ENCODE assay signal across 18 cellular contexts in the genomic region with DNA sequence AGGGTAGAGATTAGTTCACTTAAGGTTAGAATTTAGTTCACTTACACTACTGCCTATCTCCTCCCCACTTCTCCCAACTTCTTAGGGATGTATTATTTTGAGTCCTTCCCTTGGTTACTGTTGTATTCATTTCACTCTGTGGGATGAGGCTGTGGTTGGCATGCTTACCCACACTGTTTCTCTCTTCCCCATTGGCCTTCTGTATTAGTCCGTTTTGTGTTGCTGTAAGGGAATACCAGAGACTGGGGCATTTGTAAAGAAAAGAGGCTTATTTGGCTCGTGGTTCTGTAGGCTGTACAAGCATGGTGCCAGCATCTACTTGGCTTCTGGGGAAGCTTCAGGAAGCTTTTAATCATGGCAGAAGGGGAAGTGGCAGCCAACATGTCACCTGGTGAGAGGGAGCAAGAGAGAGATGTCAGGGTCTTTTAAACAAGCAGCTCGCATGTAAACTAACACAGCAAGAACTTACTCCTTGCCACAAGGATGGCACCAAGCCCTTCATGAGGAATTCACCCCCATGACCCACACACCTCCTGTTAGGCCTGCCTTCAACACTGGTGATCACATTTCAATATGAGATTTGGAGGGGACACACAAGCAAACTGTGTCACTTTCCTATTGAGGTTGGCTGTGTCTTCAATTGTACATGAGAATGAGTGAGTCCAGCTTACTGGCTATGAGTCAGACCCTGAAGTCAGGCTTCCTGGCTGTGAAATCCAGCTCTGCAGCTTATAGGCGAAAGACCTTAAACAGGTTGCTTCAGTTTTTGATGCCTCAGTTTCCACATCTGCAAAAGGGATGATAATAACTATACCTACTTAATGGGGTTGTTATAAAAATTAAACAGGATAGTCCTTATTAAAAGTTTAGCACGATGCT. TPM values are rescaled to one million over a fixed set of nuclear protein-coding genes. Genes with fewer than 3 reads are reported as not detected.
"Had no signal": no experiment of that assay in that cellular context is flagged by ENCODE, and none has a peak within 500 bp of the region (broad histone marks: within the 10 kb centered on the region; RNA-seq: fewer than 3 reads in every experiment).

No MANE protein-coding gene starts in this region.

- H3K4me1 Mint-ChIP-seq: central memory CD8-positive, alpha-beta T cell; immature natural killer cell; stimulated activated effector memory CD8-positive, alpha-beta T cell treated with anti-CD3 and anti-CD28 coated beads, Interleukin-12 subunit alpha, Interleukin-12 subunit beta, amount 100 ng/mL, for 72 hours had no signal

- H3K9me3 ChIP-seq: ascending aorta, transverse colon had no signal

- H3K27me3 Mint-ChIP-seq: memory B cell had no signal

- H3K36me3 ChIP-seq: ascending aorta, transverse colon had no signal

- H3K4me3 Mint-ChIP-seq: central memory CD8-positive, alpha-beta T cell; immature natural killer cell; memory B cell; natural killer cell treated with Interleukin-12 subunit alpha and Interleukin-12 subunit beta and Interleukin-15 and Interleukin-18, amount 100 ng/mL, for 72 hours; stimulated activated effector memory CD8-positive, alpha-beta T cell treated with anti-CD3 and anti-CD28 coated beads, Interleukin-12 subunit alpha, Interleukin-12 subunit beta, amount 100 ng/mL, for 72 hours had no signal

- H3K27ac ChIP-seq: ascending aorta, transverse colon had no signal

- H3K4me3 ChIP-seq: ascending aorta, smooth muscle cell, transverse colon had no signal

- H3K4me1 ChIP-seq: ascending aorta, transverse colon had no signal

- H3K27me3 ChIP-seq: ascending aorta, transverse colon had no signal

- H3K36me3 Mint-ChIP-seq: immature natural killer cell; memory B cell; natural killer cell treated with Interleukin-12 subunit alpha and Interleukin-12 subunit beta and Interleukin-15 and Interleukin-18, amount 100 ng/mL, for 72 hours; stimulated activated effector memory CD8-positive, alpha-beta T cell treated with anti-CD3 and anti-CD28 coated beads, Interleukin-12 subunit alpha, Interleukin-12 subunit beta, amount 100 ng/mL, for 72 hours had no signal

- H3K27ac Mint-ChIP-seq: immature natural killer cell; memory B cell; natural killer cell treated with Interleukin-12 subunit alpha and Interleukin-12 subunit beta and Interleukin-15 and Interleukin-18, amount 100 ng/mL, for 72 hours; progenitor cell of endocrine pancreas; stimulated activated effector memory CD8-positive, alpha-beta T cell treated with anti-CD3 and anti-CD28 coated beads, Interleukin-12 subunit alpha, Interleukin-12 subunit beta, amount 100 ng/mL, for 72 hours had no signal

- ATAC-seq: esophagus mucosa; right cardiac atrium; stimulated activated effector memory CD8-positive, alpha-beta T cell treated with anti-CD3 and anti-CD28 coated beads, Interleukin-12 subunit alpha, Interleukin-12 subunit beta, amount 100 ng/mL, for 72 hours had no signal

- H3K9me3 Mint-ChIP-seq: central memory CD8-positive, alpha-beta T cell; immature natural killer cell; natural killer cell treated with Interleukin-12 subunit alpha and Interleukin-12 subunit beta and Interleukin-15 and Interleukin-18, amount 100 ng/mL, for 72 hours; stimulated activated effector memory CD8-positive, alpha-beta T cell treated with anti-CD3 and anti-CD28 coated beads, Interleukin-12 subunit alpha, Interleukin-12 subunit beta, amount 100 ng/mL, for 72 hours had no signal

- DNase-seq: activated CD4-positive, alpha-beta T cell treated with anti-CD3 and anti-CD28 coated beads for 1 hour; activated CD4-positive, alpha-beta T cell treated with anti-CD3 and anti-CD28 coated beads, Interleukin-2, amount 50 U/mL, for 48 hours; activated naive CD4-positive, alpha-beta T cell; glutamatergic neuron; immature natural killer cell; right cardiac atrium; transverse colon had no signal

RNA-seq across cellular contexts. Expression of a gene that starts 53.3 kb away (rescaled TPM):
- total RNA-seq: dermis microvascular lymphatic vessel endothelial cell; fibroblast of villous mesenchyme; natural killer cell treated with Interleukin-12 subunit alpha and Interleukin-12 subunit beta and Interleukin-15 and Interleukin-18, amount 100 ng/mL, for 72 hours; T-helper 2 cell treated with Interferon-gamma antibody and Interleukin-4, amounts not matched to agents 100 ng/mL and 5 ng/mL, for 36 hours had no signal
- polyA plus RNA-seq: immature natural killer cell had no signal
